In genomic region chr1:201740609-201741231, GRCh38 we compare ENCODE assay signal across 8 cellular contexts.
DNase-seq lines count a peak whose midpoint lies in the region; ATAC-seq and TF ChIP-seq lines count a peak whose summit lies in the region.

No MANE protein-coding gene starts in this region.

- peak overlapping the region in 2 of 3 experiments; percentile 93 to 96; a peak in 4 of 7 replicates for H3K27ac Mint-ChIP-seq in H9
- no peak overlapping the region for H3K27ac Mint-ChIP-seq in activated CD4-positive, alpha-beta memory T cell treated with anti-CD3 and anti-CD28 coated beads for 36 hours

- no peak overlapping the region for H2BK120ac ChIP-seq in H9 (ENCODE audit: low read depth, low read length, poor library complexity, severe bottlenecking)

- H3K79me1 ChIP-seq in H9 (ENCODE audit: insufficient read depth, low read depth, low read length, poor library complexity, severe bottlenecking): no peaks in the 10 kb centered on the region

- H3K27me3 ChIP-seq in H9 (ENCODE audit: insufficient read depth, low read length): no peaks in the 10 kb centered on the region; the same call in 1 of the 2 replicates
- H3K27me3 ChIP-seq in heart right ventricle: peaks cover 0 to 16% (median 0%) of the 10 kb centered on the region in 7 donors

- H3K9me3 Mint-ChIP-seq in H9: no peaks in the 10 kb centered on the region
- no peaks in the 10 kb centered on the region for H3K9me3 Mint-ChIP-seq in activated CD4-positive, alpha-beta memory T cell treated with anti-CD3 and anti-CD28 coated beads for 36 hours

- peaks cover 13% of the 10 kb centered on the region for H3K27me3 Mint-ChIP-seq in H9 (ENCODE audit: low read depth)
- peaks cover 4% of the 10 kb centered on the region for H3K27me3 Mint-ChIP-seq in activated CD4-positive, alpha-beta memory T cell treated with anti-CD3 and anti-CD28 coated beads for 36 hours

- peak overlapping the region; percentile 91 to 95 for H3K4me3 Mint-ChIP-seq in H9
- H3K4me3 Mint-ChIP-seq in activated CD4-positive, alpha-beta memory T cell treated with anti-CD3 and anti-CD28 coated beads for 36 hours: peak overlapping the region; percentile 76

- H3K27ac ChIP-seq in H9 (ENCODE audit: insufficient read length, low read depth, low read length): no peak overlapping the region
- H3K27ac ChIP-seq in heart right ventricle: peak overlapping the region; percentile 77 to 97 (median 92)

- no peak overlapping the region for H2BK15ac ChIP-seq in H9 (ENCODE audit: low read depth, low read length)

- H4K91ac ChIP-seq in H9 (ENCODE audit: insufficient read length, low read depth, low read length): no peak overlapping the region

- H2AFZ ChIP-seq in H9 (ENCODE audit: low read length): no peak overlapping the region

- no peak overlapping the region for H4K8ac ChIP-seq in H9 (replicated peaks; ENCODE audit: insufficient read length, low read depth, low read length)

- peak overlapping the region; percentile 63 to 93 (median 86) for H3K4me3 ChIP-seq in heart right ventricle

- no peak overlapping the region for H3K23ac ChIP-seq in H9 (ENCODE audit: insufficient read length, low read depth, low read length)

- H3K36me3 Mint-ChIP-seq in H9 (ENCODE audit: insufficient read depth in 1 of 3, low read depth in 3 of 3): no peaks in the 10 kb centered on the region; a peak in 3 of 7 replicates
- H3K36me3 Mint-ChIP-seq in activated CD4-positive, alpha-beta memory T cell treated with anti-CD3 and anti-CD28 coated beads for 36 hours: no peaks in the 10 kb centered on the region

- intact Hi-C loops in activated CD4-positive, alpha-beta memory T cell treated with anti-CD3 and anti-CD28 coated beads for 36 hours (cut with micrococcal nuclease): no loop called here
- intact Hi-C loops in heart right ventricle (cut with DNase I): loop anchor here in 4 of 10 donors (2.0 to 5.0 kb wide), 4 partner anchors 37 to 52 kb away; no protein-coding TSS in a partner anchor
- intact Hi-C loops in sciatic nerve (cut with DNase I): no loop called here

- peaks cover 32% of the 10 kb centered on the region for H3K4me1 ChIP-seq in H9 (ENCODE audit: insufficient read depth, low read length)
- peaks cover 30 to 100% (median 84%) of the 10 kb centered on the region in 9 donors for H3K4me1 ChIP-seq in heart right ventricle

- peaks cover 59 to 71% of the 10 kb centered on the region in 2 experiments for H3K4me1 Mint-ChIP-seq in H9
- H3K4me1 Mint-ChIP-seq in activated CD4-positive, alpha-beta memory T cell treated with anti-CD3 and anti-CD28 coated beads for 36 hours (ENCODE audit: low read depth): peaks cover 11% of the 10 kb centered on the region

- H4K5ac ChIP-seq in H9 (ENCODE audit: insufficient read length, low read depth, low read length): no peak overlapping the region

- H4K20me1 ChIP-seq in H9 (ENCODE audit: control insufficient read depth, insufficient read depth, insufficient read length): no peaks in the 10 kb centered on the region

- H3T11ph ChIP-seq in H9 (ENCODE audit: low read length): no peak overlapping the region

- no peak overlapping the region for H2BK20ac ChIP-seq in H9 (ENCODE audit: low read depth, low read length, poor library complexity, severe bottlenecking)

- no peaks in the 10 kb centered on the region; the same call in 1 of the 2 replicates for H3K79me2 ChIP-seq in H9 (ENCODE audit: insufficient read depth, low read length)

- H3K4ac ChIP-seq in H9 (ENCODE audit: low read depth, low read length): no peak overlapping the region

- H3K4me2 ChIP-seq in H9 (ENCODE audit: insufficient read depth, insufficient read length, low read length): peak overlapping the region; percentile 87

- H3K9ac ChIP-seq in H9 (ENCODE audit: extremely low read depth, insufficient read length, low read length): peak overlapping the region; percentile 20

- no peak overlapping the region for H2BK5ac ChIP-seq in H9 (ENCODE audit: insufficient read length, low read length)

- H3K9me3 ChIP-seq in H9 (ENCODE audit: control insufficient read depth, low read depth, low read length): no peaks in the 10 kb centered on the region
- no peaks in the 10 kb centered on the region for H3K9me3 ChIP-seq in heart right ventricle

- TF ChIP-seq CTCF in H9 (conservative IDR thresholded peaks at IDR 0.05): no peak
- TF ChIP-seq CTCF in heart right ventricle (IDR thresholded peaks at IDR 0.05): no peak

- POLR2A ChIA-PET in activated CD4-positive, alpha-beta memory T cell treated with anti-CD3 and anti-CD28 coated beads for 36 hours (lab: Charles Lee): no interaction called here

- no CpG with 5 or more reads among the region's 14 CpGs for WGBS in H9 (ENCODE audit: extremely low coverage, insufficient read length, low lambda C conversion rate)
- WGBS in heart right ventricle, 2 donors: 15 to 20% methylated on average over 14 of the region's 14 CpGs

- H3K18ac ChIP-seq in H9 (ENCODE audit: insufficient read length, low read depth, low read length): peak overlapping the region; percentile 5

- H3K23me2 ChIP-seq in H9 (ENCODE audit: insufficient read length, low read depth, low read length, poor library complexity, severe bottlenecking): peaks cover 21% of the 10 kb centered on the region

- no peak overlapping the region for H2AK5ac ChIP-seq in H9 (ENCODE audit: insufficient read length, low read length)

- H3K14ac ChIP-seq in H9 (ENCODE audit: insufficient read depth, low read length): peak overlapping the region; percentile 81; the same call in 1 of the 2 replicates

- ATAC-seq in heart right ventricle: peak in 6 of 8 donors; percentile 12 to 61 (median 41)
- peak; percentile 33 for ATAC-seq in sciatic nerve
- no peak for ATAC-seq in GM19328 (IDR thresholded peaks at IDR 0.05; ENCODE audit: unreplicated experiment)

- DNase-seq in H9 (no peak), heart right ventricle (no peak), sciatic nerve (ENCODE audit: low spot score) (no peak), NCI-H226 (no peak), NCI-H2081 (lab: John Stamatoyannopoulos, UW) (no peak), Ammon's horn (ENCODE audit: low spot score) (no peak)
- DNase-seq in activated CD4-positive, alpha-beta memory T cell treated with anti-CD3 and anti-CD28 coated beads for 36 hours: no peak

- H2BK12ac ChIP-seq in H9 (ENCODE audit: insufficient read length, low read depth, low read length): no peak overlapping the region

- peaks cover 0 to 28% (median 8%) of the 10 kb centered on the region in 9 donors for H3K36me3 ChIP-seq in heart right ventricle

- H3K56ac ChIP-seq in H9 (ENCODE audit: insufficient read length, low read depth, low read length): no peak overlapping the region

- CTCF ChIA-PET in activated CD4-positive, alpha-beta memory T cell treated with anti-CD3 and anti-CD28 coated beads for 36 hours (lab: Charles Lee): interaction anchor here (1.5 to 2.4 kb wide), 4 partner anchors 31 to 228 kb away, joined by 3 to 10 read pairs (median 5); no protein-coding TSS in a partner anchor
